20 cellular contexts compared by ENCODE assay signal in the genomic region with DNA sequence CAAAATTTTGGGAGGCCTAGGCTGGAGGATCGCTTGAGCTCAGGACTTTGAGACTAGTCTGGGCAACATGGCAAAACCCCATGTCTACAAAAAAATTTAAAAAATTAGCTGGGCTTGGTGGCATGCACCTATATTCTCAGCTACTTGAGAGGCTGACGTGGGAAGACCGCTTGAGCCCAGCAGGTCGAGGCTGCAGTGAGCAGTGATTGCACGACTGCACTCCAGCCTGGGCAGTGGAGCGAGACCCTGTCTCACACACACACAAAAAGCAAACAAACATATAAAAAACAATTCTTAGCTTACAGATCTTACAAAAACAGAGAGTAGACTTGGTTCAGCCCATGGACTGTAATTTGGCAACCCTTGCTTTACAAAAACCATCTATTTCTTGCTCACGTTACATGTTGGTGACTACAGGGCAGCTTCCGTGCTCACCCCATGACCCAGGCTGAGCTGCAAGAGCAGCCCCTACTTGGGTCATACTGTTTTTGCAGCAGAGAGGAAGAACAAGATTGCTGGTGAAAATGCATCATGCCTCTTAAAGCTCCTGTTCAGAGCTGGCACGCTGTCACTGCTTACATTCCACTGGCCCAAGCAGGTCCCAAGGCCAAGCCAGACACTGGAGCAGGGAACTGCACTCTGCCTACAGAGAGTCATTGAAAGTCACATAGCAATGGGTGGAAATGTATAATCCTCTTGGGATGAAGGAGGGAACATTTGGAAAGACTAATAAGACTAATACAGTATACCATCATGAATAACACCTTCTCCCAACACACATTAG. TPM values are rescaled to one million over a fixed set of nuclear protein-coding genes. Genes with fewer than 3 reads are reported as not detected.
DNase-seq lines count a peak whose midpoint lies in the region; ATAC-seq and TF ChIP-seq lines count a peak whose summit lies in the region.
"Had no signal": no experiment of that assay in that cellular context is flagged by ENCODE, and none has a peak within 500 bp of the region (broad histone marks: within the 10 kb centered on the region; RNA-seq: fewer than 3 reads in every experiment).

No MANE protein-coding gene starts in this region.

- H3K27me3 Mint-ChIP-seq in WTC11 (ENCODE audit: low read depth) (no peaks in the 10 kb centered on the region; the same call in none of the 2 replicates), Calu3 (ENCODE audit: unreplicated experiment) (no peaks in the 10 kb centered on the region)
- H3K27me3 Mint-ChIP-seq: B cell had no signal

- H3K9me3 Mint-ChIP-seq in WTC11 (no peaks in the 10 kb centered on the region), Calu3 (ENCODE audit: low read depth, unreplicated experiment) (no peaks in the 10 kb centered on the region)
- H3K9me3 Mint-ChIP-seq: CD8-positive, alpha-beta T cell; HFFc6 had no signal

- H3K23ac ChIP-seq in neuronal stem cell (ENCODE audit: low read depth, low read length, poor library complexity), result peak overlapping the region; percentile 55

- H3K9me3 ChIP-seq in left lung (no peaks in the 10 kb centered on the region), neuronal stem cell (replicated peaks in 1 of 2; ENCODE audit: control insufficient read depth in 2 of 2, insufficient read depth in 1 of 2, low read depth in 1 of 2, low read length in 2 of 2) (no peaks in the 10 kb centered on the region), left ventricle myocardium inferior (replicated peaks) (no peaks in the 10 kb centered on the region)

- no peak for TF ChIP-seq CTCF in WTC11 (IDR thresholded peaks at IDR 0.05)
- no peak for TF ChIP-seq CTCF in left lung (IDR thresholded peaks at IDR 0.05)
- no peak for TF ChIP-seq CTCF in left ventricle myocardium inferior (IDR thresholded peaks at IDR 0.05; ENCODE audit: borderline replicate concordance)
- no peak for TF ChIP-seq CTCF in Calu3 (IDR thresholded peaks at IDR 0.05; ENCODE audit: unreplicated experiment)

- H3K27ac ChIP-seq in left lung (no peak overlapping the region), neuronal stem cell (replicated peaks; ENCODE audit: low read length) (no peak overlapping the region), left ventricle myocardium inferior (replicated peaks) (no peak overlapping the region)
- H3K27ac ChIP-seq: BLaER1 treated with 17β-estradiol and CSF1 and Interleukin-3, amounts not matched to agents 10 nM and 100 nM had no signal

- H3K27me3 ChIP-seq in left lung (no peaks in the 10 kb centered on the region), neuronal stem cell (ENCODE audit: control insufficient read depth in 3 of 3, insufficient read depth in 3 of 3, low read depth in 1 of 3, low read length in 3 of 3) (no peaks in the 10 kb centered on the region), left ventricle myocardium inferior (ENCODE audit: low read depth) (no peaks in the 10 kb centered on the region)
- H3K27me3 ChIP-seq: BLaER1 treated with 17β-estradiol and CSF1 and Interleukin-3, amounts not matched to agents 10 nM and 100 nM had no signal

- no peak overlapping the region for H2BK120ac ChIP-seq in neuronal stem cell (ENCODE audit: low read depth, low read length)

- no peak overlapping the region for H3K14ac ChIP-seq in neuronal stem cell (ENCODE audit: low read length)

- no peak overlapping the region for H4K8ac ChIP-seq in neuronal stem cell (ENCODE audit: low read depth, low read length)

- H3K4me1 Mint-ChIP-seq in WTC11, result peaks cover 2% of the 10 kb centered on the region; the same call in 1 of the 2 replicates
- no peaks in the 10 kb centered on the region for H3K4me1 Mint-ChIP-seq in Calu3 (ENCODE audit: low read depth, unreplicated experiment)
- H3K4me1 Mint-ChIP-seq: B cell, GM23338 had no signal

- no peaks in the 10 kb centered on the region for H3K79me1 ChIP-seq in neuronal stem cell (ENCODE audit: low read depth, low read length)

- WGBS in neuronal stem cell (ENCODE audit: extremely low coverage in 2 of 2, insufficient read length in 2 of 2, insufficient replicate concordance in 1 of 2), 2 donors, result no CpG with 5 or more reads among the region's 9 CpGs

- H2BK5ac ChIP-seq in neuronal stem cell (ENCODE audit: low read length), result no peak overlapping the region

- H3K18ac ChIP-seq in neuronal stem cell (ENCODE audit: low read length), result no peak overlapping the region

- no peak overlapping the region for H3K4ac ChIP-seq in neuronal stem cell (ENCODE audit: low read length)

- H3K27ac Mint-ChIP-seq in WTC11 (peak overlapping the region; percentile 57; the same call in 1 of the 2 replicates), Calu3 (ENCODE audit: unreplicated experiment) (no peak overlapping the region)
- H3K27ac Mint-ChIP-seq: B cell; CD8-positive, alpha-beta T cell; GM23338; HFFc6 had no signal

- H3K4me3 ChIP-seq in left lung (no peak overlapping the region), neuronal stem cell (ENCODE audit: low read length in 2 of 2) (no peak overlapping the region), left ventricle myocardium inferior (no peak overlapping the region)
- H3K4me3 ChIP-seq: BLaER1 treated with 17β-estradiol and CSF1 and Interleukin-3, amounts not matched to agents 10 nM and 100 nM; GM23338; K562 had no signal

- intact Hi-C loops in left lung (cut with DNase I), result no loop called here
- intact Hi-C loops in left ventricle myocardium inferior (cut with micrococcal nuclease), result no loop called here
- intact Hi-C loops in Calu3 (cut with micrococcal nuclease; ENCODE audit: unreplicated experiment), result loop anchor here (10.0 kb wide), 1 partner anchor 89 kb away; no protein-coding TSS in a partner anchor

- H3K4me2 ChIP-seq in neuronal stem cell (ENCODE audit: insufficient read depth, low read length, poor library complexity, severe bottlenecking), result no peak overlapping the region
- H3K4me2 ChIP-seq: BLaER1 treated with 17β-estradiol and CSF1 and Interleukin-3, amounts not matched to agents 10 nM and 100 nM; GM23338 had no signal

- H3K36me3 ChIP-seq in left lung (no peaks in the 10 kb centered on the region), neuronal stem cell (replicated peaks in 1 of 2; ENCODE audit: control insufficient read depth in 2 of 2, insufficient read depth in 2 of 2, low read length in 2 of 2) (peaks cover 0 to 3% of the 10 kb centered on the region in 2 donors), left ventricle myocardium inferior (no peaks in the 10 kb centered on the region)
- H3K36me3 ChIP-seq: BLaER1 treated with 17β-estradiol and CSF1 and Interleukin-3, amounts not matched to agents 10 nM and 100 nM had no signal

- no peak overlapping the region for H2AK5ac ChIP-seq in neuronal stem cell (ENCODE audit: low read depth, low read length)

- no peak overlapping the region for H2BK15ac ChIP-seq in neuronal stem cell (ENCODE audit: low read length)

- no peaks in the 10 kb centered on the region for H3K36me3 Mint-ChIP-seq in WTC11
- peaks cover 4% of the 10 kb centered on the region for H3K36me3 Mint-ChIP-seq in Calu3 (ENCODE audit: insufficient read depth, unreplicated experiment)
- H3K36me3 Mint-ChIP-seq: CD8-positive, alpha-beta T cell had no signal

- no peak overlapping the region for H2BK12ac ChIP-seq in neuronal stem cell (ENCODE audit: low read length)

- POLR2A ChIA-PET in WTC11 (lab: Charles Lee), result interaction anchor here (0.7 kb wide), 1 partner anchor 186 kb away, joined by 9 read pairs; no protein-coding TSS in a partner anchor

- H3K4me3 Mint-ChIP-seq in WTC11 (no peak overlapping the region), Calu3 (ENCODE audit: low read depth, unreplicated experiment) (no peak overlapping the region)
- H3K4me3 Mint-ChIP-seq: B cell; CD8-positive, alpha-beta T cell; GM23338; HFFc6 had no signal

- no TSS peak for BruUV-seq in Calu3 (replicated peaks; lab: Mats Ljungman, UMichigan)

- CTCF ChIA-PET in WTC11 (lab: Charles Lee) (interaction anchor here (0.9 kb wide), 1 partner anchor 9 kb away, joined by 3 read pairs; no protein-coding TSS in a partner anchor), Calu3 (lab: Charles Lee) (interaction anchor here (0.7 kb wide), 2 partner anchors 430 to 904 kb away, joined by 7 to 10 read pairs; no protein-coding TSS in a partner anchor)

- H3K9ac ChIP-seq in neuronal stem cell (ENCODE audit: low read depth, low read length, poor library complexity), result no peak overlapping the region
- H3K9ac ChIP-seq: BLaER1 treated with 17β-estradiol and CSF1 and Interleukin-3, amounts not matched to agents 10 nM and 100 nM had no signal

- H2AFZ ChIP-seq in neuronal stem cell (ENCODE audit: low read length), result no peak overlapping the region
- H2AFZ ChIP-seq: GM23338 had no signal

- DNase-seq in AG08396 (ENCODE audit: low spot score), result peak; percentile 33
- no peak for DNase-seq in WTC11 (ENCODE audit: low spot score)
- DNase-seq in left lung, result no peak
- DNase-seq in neuronal stem cell (ENCODE audit: low spot score), result no peak
- no peak for DNase-seq in left ventricle myocardium inferior
- DNase-seq in Calu3, result no peak
- DNase-seq: 8988T; CD8-positive, alpha-beta T cell; COR-L47; DMS153; DMS79; H7; HFFc6 had no signal

- no peak overlapping the region for H4K91ac ChIP-seq in neuronal stem cell (ENCODE audit: low read depth, low read length, poor library complexity)

- H3K4me1 ChIP-seq in left lung, result peaks cover 0 to 2% of the 10 kb centered on the region in 2 donors
- H3K4me1 ChIP-seq in neuronal stem cell (ENCODE audit: control insufficient read depth in 2 of 2, insufficient read depth in 1 of 2, low read depth in 1 of 2, low read length in 2 of 2), result no peaks in the 10 kb centered on the region
- H3K4me1 ChIP-seq in left ventricle myocardium inferior, result peaks cover 1% of the 10 kb centered on the region

- ATAC-seq in WTC11, result no peak
- ATAC-seq in left lung, result peak; percentile 76
- ATAC-seq in HG02981 (IDR thresholded peaks at IDR 0.05; ENCODE audit: unreplicated experiment), result no peak
- no peak for ATAC-seq in GM21360 (IDR thresholded peaks at IDR 0.05; ENCODE audit: unreplicated experiment)
- ATAC-seq: CD8-positive, alpha-beta T cell; GM23338; HCT116; K562 had no signal

TF ChIP-seq in WTC11, 78 proteins besides CTCF, POLR2A, EP300 and RAD21:
- TF ChIP-seq ZNF671 (CRISPR knock-in tag; IDR thresholded peaks at IDR 0.05) (no peak), ZNF138 (CRISPR knock-in tag; conservative IDR thresholded peaks at IDR 0.05) (no peak), RORB (CRISPR knock-in tag; IDR thresholded peaks at IDR 0.05) (no peak)

RNA-seq across cellular contexts. Expression of gene ZBTB8A, which starts 13.4 kb away (rescaled TPM):
- total RNA-seq in WTC11 (2021), result 7.1 to 8.2 TPM (median 7.7 TPM) in 3 replicates
- 1 to 10 TPM; 8.6 to 9.8 TPM for total RNA-seq in left lung
- 8.8 TPM for polyA plus RNA-seq in neuronal stem cell (2013, experiment 1 of 2)
- 9.4 TPM for polyA plus RNA-seq in neuronal stem cell (2013, experiment 2 of 2)
- total RNA-seq in left ventricle myocardium inferior, result 3.4 TPM
- 4.3 and 4.7 TPM in 2 replicates for total RNA-seq in Calu3 (2022)
- total RNA-seq: CD8-positive, alpha-beta T cell had no signal
